In genomic region chr11:95241673-95242072, GRCh38 we compare ENCODE assay signal across 9 cellular contexts. TPM values are rescaled to one million over a fixed set of nuclear protein-coding genes. Genes with fewer than 3 reads are reported as not detected.
DNase-seq lines count a peak whose midpoint lies in the region; ATAC-seq, FAIRE-seq and TF ChIP-seq lines count a peak whose summit lies in the region.
"Had no signal": no experiment of that assay in that cellular context is flagged by ENCODE, and none has a peak within 500 bp of the region (broad histone marks: within the 10 kb centered on the region; RNA-seq: fewer than 3 reads in every experiment).

No MANE protein-coding gene starts in this region.

- H3K27me3 ChIP-seq in GM12878 (replicated peaks in 1 of 2; ENCODE audit: control insufficient read depth in 2 of 2, insufficient read depth in 2 of 2, low read length in 1 of 2), result no peaks in the 10 kb centered on the region

- no peak for TF ChIP-seq EP300 in GM12878 (IDR thresholded peaks at IDR 0.05; ENCODE audit: borderline replicate concordance in 1 of 2, control insufficient read depth in 1 of 2, low read depth in 2 of 2, low read length in 2 of 2)

- peak; percentile 13 for FAIRE-seq in GM12878 (lab: Jason Lieb, UNC)
- FAIRE-seq: H1 had no signal

- ATAC-seq in GM19351 (IDR thresholded peaks at IDR 0.05; ENCODE audit: unreplicated experiment) (peak; percentile 82), HG02884 (IDR thresholded peaks at IDR 0.05; ENCODE audit: unreplicated experiment) (peak; percentile 86), GM12878 (peak; percentile 88), sciatic nerve (peak; percentile 65), HG03457 (IDR thresholded peaks at IDR 0.05; ENCODE audit: unreplicated experiment) (no peak)

- no peaks in the 10 kb centered on the region for H3K79me2 ChIP-seq in GM12878 (ENCODE audit: control insufficient read depth, insufficient read depth, low read length)

- H3K9me3 ChIP-seq in GM12878 (replicated peaks; ENCODE audit: control insufficient read depth, insufficient read depth, low read length), result no peaks in the 10 kb centered on the region

- TF ChIP-seq RAD21 in GM12878 (IDR thresholded peaks at IDR 0.05; ENCODE audit: insufficient read depth, low read depth, low read length), result no peak

- peak overlapping the region; percentile 3; the same call in 1 of the 2 replicates for H3K27ac ChIP-seq in GM12878 (ENCODE audit: control insufficient read depth, insufficient read depth)

- no TSS peak for BruUV-seq in GM12878 (replicated peaks; lab: Mats Ljungman, UMichigan)

- no peak for TF ChIP-seq POLR2A in GM12878 (IDR thresholded peaks at IDR 0.05; ENCODE audit: low read depth, low read length)

- RAD21 ChIA-PET in GM12878 (lab: Charles Lee; ENCODE audit: unreplicated experiment), result interaction anchor here (0.8 to 9.8 kb wide), 15 partner anchors 10 to 474 kb away, joined by 3 to 115 read pairs (median 4); partner anchors contain the start of gene SESN3

- POLR2A ChIA-PET in GM12878 (lab: Charles Lee), result interaction anchor here (0.8 to 2.0 kb wide), 5 partner anchors 10 to 55 kb away, joined by 4 to 30 read pairs (median 6); partner anchors contain the start of gene SESN3

- H3K4me1 ChIP-seq in GM12878 (ENCODE audit: control insufficient read depth, insufficient read depth, low read length), result peaks cover 9% of the 10 kb centered on the region; the same call in 1 of the 2 replicates

- peak overlapping the region; percentile 54 for H3K4me2 ChIP-seq in GM12878 (ENCODE audit: control insufficient read depth, insufficient read depth)

- no peak for DNase-seq in GM12878 (ENCODE audit: low read depth, low spot score)
- no peak for DNase-seq in sciatic nerve (ENCODE audit: low spot score)
- DNase-seq in putamen (ENCODE audit: low spot score), result no peak
- DNase-seq in AML-193 (lab: John Stamatoyannopoulos, UW), result no peak
- DNase-seq in activated CD4-positive, CD25-positive, alpha-beta regulatory T cell treated with anti-CD3 and anti-CD28 coated beads, Interleukin-2, amount 50 U/mL, for 72 hours, result no peak

- no peak overlapping the region for H3K9ac ChIP-seq in GM12878 (ENCODE audit: control insufficient read depth, insufficient read depth, low read length)

- no peaks in the 10 kb centered on the region for H4K20me1 ChIP-seq in GM12878 (ENCODE audit: control insufficient read depth, insufficient read depth)

- H3K36me3 ChIP-seq in GM12878 (ENCODE audit: control insufficient read depth in 2 of 2, insufficient read depth in 2 of 2, low read length in 1 of 2), result no peaks in the 10 kb centered on the region

- SMC1A ChIA-PET in GM12878 (lab: Charles Lee; ENCODE audit: uncharacterized antibody, unreplicated experiment), result interaction anchor here (0.6 to 6.9 kb wide), 16 partner anchors 10 to 523 kb away, joined by 3 to 91 read pairs (median 4); partner anchors contain the start of gene SESN3

- CTCF ChIA-PET in GM12878 (lab: Yijun Ruan, JAX), result interaction anchor here (0.8 to 2.0 kb wide), 7 partner anchors 10 to 55 kb away, joined by 3 to 21 read pairs (median 5); partner anchors contain the start of gene SESN3

- peak overlapping the region; percentile 11; the same call in 1 of the 2 replicates for H3K4me3 ChIP-seq in GM12878

- in situ Hi-C loops in GM12878 (cut with MboI), result no loop called here

- intact Hi-C loops in GM12878 (cut with micrococcal nuclease; ENCODE audit: unreplicated experiment), result no loop called here
- intact Hi-C loops in sciatic nerve (cut with DNase I), result no loop called here

- TF ChIP-seq CTCF in GM12878 (IDR thresholded peaks at IDR 0.05 in 2 of 3, conservative IDR thresholded peaks at IDR 0.05 in 1 of 3; ENCODE audit: control insufficient read depth in 2 of 3, extremely low read depth in 1 of 3, insufficient read depth in 1 of 3, low read depth in 3 of 3, low read length in 3 of 3), result no peak

- WGBS in GM12878 (ENCODE audit: insufficient coverage, insufficient replicate concordance, low lambda C conversion rate, missing lambda C conversion rate), result 9% methylated on average over 5 of the region's 5 CpGs

- H2AFZ ChIP-seq in GM12878 (ENCODE audit: control insufficient read depth, low read depth, low read length), result peak overlapping the region; percentile 37

TF ChIP-seq in GM12878, 131 proteins besides CTCF, POLR2A, EP300 and RAD21 (continues in another document):
- TF ChIP-seq HCFC1 (IDR thresholded peaks at IDR 0.05; ENCODE audit: low read length) (no peak), RELB (IDR thresholded peaks at IDR 0.05; ENCODE audit: low read depth) (no peak), BHLHE40 (IDR thresholded peaks at IDR 0.05; ENCODE audit: borderline replicate concordance in 1 of 2, low read depth in 2 of 2, low read length in 1 of 2) (no peak), USF2 (IDR thresholded peaks at IDR 0.05; ENCODE audit: borderline replicate concordance, low read depth, low read length) (no peak), GATAD2B (conservative IDR thresholded peaks at IDR 0.05; ENCODE audit: low read depth) (0 out of 2 replicates have a peak, but pooled peaks have one; percentile 35), SMAD5 (IDR thresholded peaks at IDR 0.05; ENCODE audit: low read depth) (no peak), EED (IDR thresholded peaks at IDR 0.05; ENCODE audit: low read depth) (peak; percentile 36; the same call in 1 of the 2 replicates), JUND (IDR thresholded peaks at IDR 0.05; ENCODE audit: low read depth, low read length) (no peak), CHD4 (IDR thresholded peaks at IDR 0.05) (no peak), MTA3 (IDR thresholded peaks at IDR 0.05; ENCODE audit: borderline replicate concordance, low read length) (no peak)
- TF ChIP-seq, protein P1, sequence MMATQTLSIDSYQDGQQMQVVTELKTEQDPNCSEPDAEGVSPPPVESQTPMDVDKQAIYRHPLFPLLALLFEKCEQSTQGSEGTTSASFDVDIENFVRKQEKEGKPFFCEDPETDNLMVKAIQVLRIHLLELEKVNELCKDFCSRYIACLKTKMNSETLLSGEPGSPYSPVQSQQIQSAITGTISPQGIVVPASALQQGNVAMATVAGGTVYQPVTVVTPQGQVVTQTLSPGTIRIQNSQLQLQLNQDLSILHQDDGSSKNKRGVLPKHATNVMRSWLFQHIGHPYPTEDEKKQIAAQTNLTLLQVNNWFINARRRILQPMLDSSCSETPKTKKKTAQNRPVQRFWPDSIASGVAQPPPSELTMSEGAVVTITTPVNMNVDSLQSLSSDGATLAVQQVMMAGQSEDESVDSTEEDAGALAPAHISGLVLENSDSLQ (IDR thresholded peaks at IDR 0.05), result 0 out of 2 replicates have a peak, but pooled peaks have one; percentile 14
- TF ChIP-seq, protein P2, sequence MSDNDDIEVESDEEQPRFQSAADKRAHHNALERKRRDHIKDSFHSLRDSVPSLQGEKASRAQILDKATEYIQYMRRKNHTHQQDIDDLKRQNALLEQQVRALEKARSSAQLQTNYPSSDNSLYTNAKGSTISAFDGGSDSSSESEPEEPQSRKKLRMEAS (IDR thresholded peaks at IDR 0.05; ENCODE audit: low read depth, low read length), result no peak

RNA-seq across cellular contexts. Expression of gene SESN3, which starts 10.7 kb away (rescaled TPM):
- total RNA-seq in GM12878 (2013; cell fraction: nucleolus; rRNA removed), result 21.9 and 24.4 TPM in 2 replicates
- total RNA-seq in GM12878 (2014; rRNA removed), result 4.6 and 6.2 TPM in 2 replicates
- 4.3 and 5.3 TPM in 2 replicates for total RNA-seq in GM12878 (2014; rRNA removed; fragmentation: Illumina TruSeq; extraction: Trizol)
- 6.4 and 6.7 TPM in 2 replicates for total RNA-seq in GM12878 (2021)
- polyA plus RNA-seq in GM12878 (2011; ENCODE audit: low read depth), result 0.16 TPM
- polyA plus RNA-seq in GM12878 (2011; rRNA removed), result 4.3 and 7.0 TPM in 2 replicates
- 1.4 and 1.5 TPM in 2 replicates for polyA plus RNA-seq in GM12878 (2011; cell fraction: cytosol; rRNA removed)
- 4.3 and 5.0 TPM in 2 replicates for polyA plus RNA-seq in GM12878 (2011; cell fraction: nucleus; rRNA removed)
- polyA plus RNA-seq in GM12878 (2012), result 0.19 and 0.34 TPM in 2 replicates
- 3.8 and 4.5 TPM in 2 replicates for polyA plus RNA-seq in GM12878 (2014; fragmentation: Illumina TruSeq; extraction: Trizol)
- 1 to 10 TPM in 1 of 2 experiments, under 1 TPM in 1; 0.68 to 1.5 TPM for polyA plus RNA-seq in GM12878 (2014; fragmentation: Nextera tagmentation; extraction: Ambion mirVana)
- 1.8 and 2.2 TPM in 2 replicates for polyA plus RNA-seq in GM12878 (2014; rRNA removed)
- polyA plus RNA-seq in GM12878 (2016; fragmentation: Nextera tagmentation; extraction: Ambion mirVana), result under 1 TPM; 0.64 to 0.71 TPM
- polyA minus RNA-seq in GM12878 (2011; rRNA and poly(A)+ RNA removed), result 6.3 and 10.2 TPM in 2 replicates
- 1.9 and 4.1 TPM in 2 replicates for polyA minus RNA-seq in GM12878 (2011; cell fraction: cytosol; rRNA and poly(A)+ RNA removed)
- 4.7 and 7.5 TPM in 2 replicates for polyA minus RNA-seq in GM12878 (2011; cell fraction: nucleus; rRNA and poly(A)+ RNA removed)
- total RNA-seq in sciatic nerve, result 205 TPM
